1 cellular context compared by ENCODE assay signal in the genomic region with DNA sequence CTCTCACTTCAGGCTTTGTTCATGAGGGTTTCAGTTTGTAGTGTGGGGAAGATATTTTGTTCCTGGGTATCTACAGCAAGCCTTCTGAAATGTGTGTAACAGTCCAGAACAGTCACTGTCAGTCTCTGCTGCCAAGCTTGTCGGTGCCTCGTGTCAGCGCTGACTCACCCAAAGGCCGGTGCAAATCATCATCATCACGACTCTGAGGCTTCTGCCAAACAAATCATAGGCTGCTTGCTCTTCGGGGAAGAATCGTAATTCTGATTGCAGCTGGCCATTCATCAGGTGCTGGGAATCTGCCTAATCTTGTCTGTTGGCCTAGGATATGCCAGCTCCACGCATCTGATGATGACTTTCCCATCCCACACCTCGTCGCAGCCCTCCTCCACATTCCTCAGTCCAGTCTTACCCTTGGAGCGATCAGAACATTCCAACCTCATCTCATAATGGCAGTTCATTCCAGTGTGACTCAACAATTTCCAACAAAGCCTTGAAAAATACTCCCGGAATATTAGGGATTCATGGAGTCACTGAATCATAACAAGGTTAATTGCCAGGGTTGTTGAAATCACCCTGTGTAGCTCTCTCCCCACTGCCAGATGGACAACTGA.
TF ChIP-seq lines count a peak whose summit lies in the region.

No MANE protein-coding gene starts in this region.

TF ChIP-seq in K562, 482 proteins besides CTCF, POLR2A, EP300 and RAD21 (continues in another document):
- TF ChIP-seq SMARCE1 (IDR thresholded peaks at IDR 0.05): 0 out of 2 replicates have a peak, but pooled peaks have one; percentile 32
- TF ChIP-seq CREB1 (IDR thresholded peaks at IDR 0.05): no peak
- TF ChIP-seq CREB1 (CRISPR knock-in tag; IDR thresholded peaks at IDR 0.05): peak; percentile 41; the same call in 1 of the 2 replicates
- TF ChIP-seq YY1 (IDR thresholded peaks at IDR 0.05; ENCODE audit: borderline replicate concordance in 1 of 3, control insufficient read depth in 1 of 3, extremely low read depth in 1 of 3, insufficient read depth in 3 of 3, insufficient read length in 1 of 3, insufficient replicate concordance in 2 of 3, low read depth in 1 of 3, low read length in 2 of 3): no peak
- TF ChIP-seq ETS2 (tag; IDR thresholded peaks at IDR 0.05; ENCODE audit: borderline replicate concordance, poor library complexity, severe bottlenecking): no peak
- TF ChIP-seq MCM7 (IDR thresholded peaks at IDR 0.05): no peak
- TF ChIP-seq, protein P1, sequence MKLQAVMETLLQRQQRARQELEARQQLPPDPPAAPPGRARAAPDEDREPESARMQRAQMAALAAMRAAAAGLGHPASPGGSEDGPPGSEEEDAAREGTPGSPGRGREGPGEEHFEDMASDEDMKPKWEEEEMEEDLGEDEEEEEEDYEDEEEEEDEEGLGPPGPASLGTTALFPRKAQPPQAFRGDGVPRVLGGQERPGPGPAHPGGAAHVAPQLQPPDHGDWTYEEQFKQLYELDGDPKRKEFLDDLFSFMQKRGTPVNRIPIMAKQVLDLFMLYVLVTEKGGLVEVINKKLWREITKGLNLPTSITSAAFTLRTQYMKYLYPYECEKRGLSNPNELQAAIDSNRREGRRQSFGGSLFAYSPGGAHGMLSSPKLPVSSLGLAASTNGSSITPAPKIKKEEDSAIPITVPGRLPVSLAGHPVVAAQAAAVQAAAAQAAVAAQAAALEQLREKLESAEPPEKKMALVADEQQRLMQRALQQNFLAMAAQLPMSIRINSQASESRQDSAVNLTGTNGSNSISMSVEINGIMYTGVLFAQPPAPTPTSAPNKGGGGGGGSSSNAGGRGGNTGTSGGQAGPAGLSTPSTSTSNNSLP (IDR thresholded peaks at IDR 0.05; ENCODE audit: borderline replicate concordance, low read depth, low read length): no peak
- no peak for TF ChIP-seq PPARD (CRISPR knock-in tag; IDR thresholded peaks at IDR 0.05)
- TF ChIP-seq BHLHE40 (IDR thresholded peaks at IDR 0.05; ENCODE audit: low read length): peak; percentile 47
- TF ChIP-seq ZSCAN32 (CRISPR knock-in tag; IDR thresholded peaks at IDR 0.05): no peak
- no peak for TF ChIP-seq RFX7 (CRISPR knock-in tag; IDR thresholded peaks at IDR 0.05)
- no peak for TF ChIP-seq TAF9B (IDR thresholded peaks at IDR 0.05; ENCODE audit: partially characterized antibody)
- no peak for TF ChIP-seq PRPF4 (IDR thresholded peaks at IDR 0.05; ENCODE audit: insufficient read depth, low read depth, low read length, poor library complexity, severe bottlenecking)
- TF ChIP-seq GTF2E2 (tag; IDR thresholded peaks at IDR 0.05): no peak
- 0 out of 2 replicates have a peak, but pooled peaks have one; percentile 14 for TF ChIP-seq CBFA2T3 (IDR thresholded peaks at IDR 0.05)
- TF ChIP-seq NFYB (IDR thresholded peaks at IDR 0.05; ENCODE audit: extremely low read depth, insufficient read length): no peak
- TF ChIP-seq NCOA2 (IDR thresholded peaks at IDR 0.05; ENCODE audit: partially characterized antibody in 2 of 2): peak in 1 of 2 experiments; percentile 34
- TF ChIP-seq, protein P2, sequence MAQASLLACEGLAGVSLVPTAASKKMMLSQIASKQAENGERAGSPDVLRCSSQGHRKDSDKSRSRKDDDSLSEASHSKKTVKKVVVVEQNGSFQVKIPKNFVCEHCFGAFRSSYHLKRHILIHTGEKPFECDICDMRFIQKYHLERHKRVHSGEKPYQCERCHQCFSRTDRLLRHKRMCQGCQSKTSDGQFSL (CRISPR knock-in tag; IDR thresholded peaks at IDR 0.05): no peak
- TF ChIP-seq, protein P2 (tag; IDR thresholded peaks at IDR 0.05): no peak
- TF ChIP-seq, protein P3, sequence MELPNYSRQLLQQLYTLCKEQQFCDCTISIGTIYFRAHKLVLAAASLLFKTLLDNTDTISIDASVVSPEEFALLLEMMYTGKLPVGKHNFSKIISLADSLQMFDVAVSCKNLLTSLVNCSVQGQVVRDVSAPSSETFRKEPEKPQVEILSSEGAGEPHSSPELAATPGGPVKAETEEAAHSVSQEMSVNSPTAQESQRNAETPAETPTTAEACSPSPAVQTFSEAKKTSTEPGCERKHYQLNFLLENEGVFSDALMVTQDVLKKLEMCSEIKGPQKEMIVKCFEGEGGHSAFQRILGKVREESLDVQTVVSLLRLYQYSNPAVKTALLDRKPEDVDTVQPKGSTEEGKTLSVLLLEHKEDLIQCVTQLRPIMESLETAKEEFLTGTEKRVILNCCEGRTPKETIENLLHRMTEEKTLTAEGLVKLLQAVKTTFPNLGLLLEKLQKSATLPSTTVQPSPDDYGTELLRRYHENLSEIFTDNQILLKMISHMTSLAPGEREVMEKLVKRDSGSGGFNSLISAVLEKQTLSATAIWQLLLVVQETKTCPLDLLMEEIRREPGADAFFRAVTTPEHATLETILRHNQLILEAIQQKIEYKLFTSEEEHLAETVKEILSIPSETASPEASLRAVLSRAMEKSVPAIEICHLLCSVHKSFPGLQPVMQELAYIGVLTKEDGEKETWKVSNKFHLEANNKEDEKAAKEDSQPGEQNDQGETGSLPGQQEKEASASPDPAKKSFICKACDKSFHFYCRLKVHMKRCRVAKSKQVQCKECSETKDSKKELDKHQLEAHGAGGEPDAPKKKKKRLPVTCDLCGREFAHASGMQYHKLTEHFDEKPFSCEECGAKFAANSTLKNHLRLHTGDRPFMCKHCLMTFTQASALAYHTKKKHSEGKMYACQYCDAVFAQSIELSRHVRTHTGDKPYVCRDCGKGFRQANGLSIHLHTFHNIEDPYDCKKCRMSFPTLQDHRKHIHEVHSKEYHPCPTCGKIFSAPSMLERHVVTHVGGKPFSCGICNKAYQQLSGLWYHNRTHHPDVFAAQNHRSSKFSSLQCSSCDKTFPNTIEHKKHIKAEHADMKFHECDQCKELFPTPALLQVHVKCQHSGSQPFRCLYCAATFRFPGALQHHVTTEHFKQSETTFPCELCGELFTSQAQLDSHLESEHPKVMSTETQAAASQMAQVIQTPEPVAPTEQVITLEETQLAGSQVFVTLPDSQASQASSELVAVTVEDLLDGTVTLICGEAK (IDR thresholded peaks at IDR 0.05): no peak
- TF ChIP-seq, protein P3 (CRISPR knock-in tag; IDR thresholded peaks at IDR 0.05): no peak
- no peak for TF ChIP-seq RUNX1 (IDR thresholded peaks at IDR 0.05; ENCODE audit: low read depth)
- TF ChIP-seq, protein P4, sequence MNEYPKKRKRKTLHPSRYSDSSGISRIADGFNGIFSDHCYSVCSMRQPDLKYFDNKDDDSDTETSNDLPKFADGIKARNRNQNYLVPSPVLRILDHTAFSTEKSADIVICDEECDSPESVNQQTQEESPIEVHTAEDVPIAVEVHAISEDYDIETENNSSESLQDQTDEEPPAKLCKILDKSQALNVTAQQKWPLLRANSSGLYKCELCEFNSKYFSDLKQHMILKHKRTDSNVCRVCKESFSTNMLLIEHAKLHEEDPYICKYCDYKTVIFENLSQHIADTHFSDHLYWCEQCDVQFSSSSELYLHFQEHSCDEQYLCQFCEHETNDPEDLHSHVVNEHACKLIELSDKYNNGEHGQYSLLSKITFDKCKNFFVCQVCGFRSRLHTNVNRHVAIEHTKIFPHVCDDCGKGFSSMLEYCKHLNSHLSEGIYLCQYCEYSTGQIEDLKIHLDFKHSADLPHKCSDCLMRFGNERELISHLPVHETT (CRISPR knock-in tag; conservative IDR thresholded peaks at IDR 0.05 in 1 of 2, IDR thresholded peaks at IDR 0.05 in 1 of 2): no peak
- no peak for TF ChIP-seq RB1 (IDR thresholded peaks at IDR 0.05; ENCODE audit: low read depth)
- no peak for TF ChIP-seq ZNF143 (CRISPR knock-in tag; IDR thresholded peaks at IDR 0.05)
- TF ChIP-seq MAFG (tag; conservative IDR thresholded peaks at IDR 0.05): 0 out of 2 replicates have a peak, but pooled peaks have one; percentile 24
- no peak for TF ChIP-seq CBX3 (IDR thresholded peaks at IDR 0.05; ENCODE audit: borderline replicate concordance in 1 of 2, low read length in 2 of 2)
- no peak for TF ChIP-seq KDM4B (IDR thresholded peaks at IDR 0.05; ENCODE audit: borderline replicate concordance in 2 of 2, low read depth in 1 of 2)
- peak; percentile 14; the same call in 1 of the 2 replicates for TF ChIP-seq ZNF316 (IDR thresholded peaks at IDR 0.05)
- TF ChIP-seq, protein P5, sequence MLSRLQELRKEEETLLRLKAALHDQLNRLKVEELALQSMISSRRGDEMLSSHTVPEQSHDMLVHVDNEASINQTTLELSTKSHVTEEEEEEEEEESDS (CRISPR knock-in tag; IDR thresholded peaks at IDR 0.05): no peak
- TF ChIP-seq, protein P6, sequence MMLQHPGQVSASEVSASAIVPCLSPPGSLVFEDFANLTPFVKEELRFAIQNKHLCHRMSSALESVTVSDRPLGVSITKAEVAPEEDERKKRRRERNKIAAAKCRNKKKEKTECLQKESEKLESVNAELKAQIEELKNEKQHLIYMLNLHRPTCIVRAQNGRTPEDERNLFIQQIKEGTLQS (IDR thresholded peaks at IDR 0.05): peak; percentile 84
- TF ChIP-seq, protein P6 (CRISPR knock-in tag; conservative IDR thresholded peaks at IDR 0.05): 0 out of 2 replicates have a peak, but pooled peaks have one; percentile 53
- no peak for TF ChIP-seq GABPA (tag; conservative IDR thresholded peaks at IDR 0.05; ENCODE audit: low read depth)
- peak; percentile 68; the same call in 1 of the 2 replicates for TF ChIP-seq JUN (IDR thresholded peaks at IDR 0.05; ENCODE audit: borderline replicate concordance, low read depth, low read length)
- TF ChIP-seq JUN (CRISPR knock-in tag; IDR thresholded peaks at IDR 0.05; ENCODE audit: borderline replicate concordance): no peak
- TF ChIP-seq, protein P7, sequence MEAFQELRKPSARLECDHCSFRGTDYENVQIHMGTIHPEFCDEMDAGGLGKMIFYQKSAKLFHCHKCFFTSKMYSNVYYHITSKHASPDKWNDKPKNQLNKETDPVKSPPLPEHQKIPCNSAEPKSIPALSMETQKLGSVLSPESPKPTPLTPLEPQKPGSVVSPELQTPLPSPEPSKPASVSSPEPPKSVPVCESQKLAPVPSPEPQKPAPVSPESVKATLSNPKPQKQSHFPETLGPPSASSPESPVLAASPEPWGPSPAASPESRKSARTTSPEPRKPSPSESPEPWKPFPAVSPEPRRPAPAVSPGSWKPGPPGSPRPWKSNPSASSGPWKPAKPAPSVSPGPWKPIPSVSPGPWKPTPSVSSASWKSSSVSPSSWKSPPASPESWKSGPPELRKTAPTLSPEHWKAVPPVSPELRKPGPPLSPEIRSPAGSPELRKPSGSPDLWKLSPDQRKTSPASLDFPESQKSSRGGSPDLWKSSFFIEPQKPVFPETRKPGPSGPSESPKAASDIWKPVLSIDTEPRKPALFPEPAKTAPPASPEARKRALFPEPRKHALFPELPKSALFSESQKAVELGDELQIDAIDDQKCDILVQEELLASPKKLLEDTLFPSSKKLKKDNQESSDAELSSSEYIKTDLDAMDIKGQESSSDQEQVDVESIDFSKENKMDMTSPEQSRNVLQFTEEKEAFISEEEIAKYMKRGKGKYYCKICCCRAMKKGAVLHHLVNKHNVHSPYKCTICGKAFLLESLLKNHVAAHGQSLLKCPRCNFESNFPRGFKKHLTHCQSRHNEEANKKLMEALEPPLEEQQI (IDR thresholded peaks at IDR 0.05): no peak
- TF ChIP-seq MAFK (IDR thresholded peaks at IDR 0.05; ENCODE audit: low read length): 0 out of 2 replicates have a peak, but pooled peaks have one; percentile 16
- no peak for TF ChIP-seq MIER1 (IDR thresholded peaks at IDR 0.05; ENCODE audit: low read depth)
- peak; percentile 82 for TF ChIP-seq JUND (IDR thresholded peaks at IDR 0.05; ENCODE audit: borderline replicate concordance, low read depth, low read length)
- peak; percentile 86; the same call in 2 of the 3 replicates for TF ChIP-seq JUND (tag; IDR thresholded peaks at IDR 0.05; ENCODE audit: borderline replicate concordance, low read depth, low read length)
- no peak for TF ChIP-seq ZBTB7A (IDR thresholded peaks at IDR 0.05; ENCODE audit: borderline replicate concordance, control insufficient read depth, low read depth, low read length)
- no peak for TF ChIP-seq ZNF253 (CRISPR knock-in tag; conservative IDR thresholded peaks at IDR 0.05)
- no peak for TF ChIP-seq NCOA6 (IDR thresholded peaks at IDR 0.05)
- TF ChIP-seq NFE2 (IDR thresholded peaks at IDR 0.05; ENCODE audit: low read depth): peak; percentile 43
- TF ChIP-seq, protein P8, sequence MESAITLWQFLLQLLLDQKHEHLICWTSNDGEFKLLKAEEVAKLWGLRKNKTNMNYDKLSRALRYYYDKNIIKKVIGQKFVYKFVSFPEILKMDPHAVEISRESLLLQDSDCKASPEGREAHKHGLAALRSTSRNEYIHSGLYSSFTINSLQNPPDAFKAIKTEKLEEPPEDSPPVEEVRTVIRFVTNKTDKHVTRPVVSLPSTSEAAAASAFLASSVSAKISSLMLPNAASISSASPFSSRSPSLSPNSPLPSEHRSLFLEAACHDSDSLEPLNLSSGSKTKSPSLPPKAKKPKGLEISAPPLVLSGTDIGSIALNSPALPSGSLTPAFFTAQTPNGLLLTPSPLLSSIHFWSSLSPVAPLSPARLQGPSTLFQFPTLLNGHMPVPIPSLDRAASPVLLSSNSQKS (CRISPR knock-in tag; IDR thresholded peaks at IDR 0.05): no peak
- TF ChIP-seq HDAC2 (IDR thresholded peaks at IDR 0.05): 0 out of 2 replicates have a peak, but pooled peaks have one; percentile 44
- peak in 1 of 2 experiments; percentile 75; a peak in 2 of 4 replicates for TF ChIP-seq RCOR1 (IDR thresholded peaks at IDR 0.05; ENCODE audit: borderline replicate concordance in 1 of 2, low read depth in 2 of 2, low read length in 2 of 2)
